ENCODE assay signal across 18 cellular contexts in the genomic region with DNA sequence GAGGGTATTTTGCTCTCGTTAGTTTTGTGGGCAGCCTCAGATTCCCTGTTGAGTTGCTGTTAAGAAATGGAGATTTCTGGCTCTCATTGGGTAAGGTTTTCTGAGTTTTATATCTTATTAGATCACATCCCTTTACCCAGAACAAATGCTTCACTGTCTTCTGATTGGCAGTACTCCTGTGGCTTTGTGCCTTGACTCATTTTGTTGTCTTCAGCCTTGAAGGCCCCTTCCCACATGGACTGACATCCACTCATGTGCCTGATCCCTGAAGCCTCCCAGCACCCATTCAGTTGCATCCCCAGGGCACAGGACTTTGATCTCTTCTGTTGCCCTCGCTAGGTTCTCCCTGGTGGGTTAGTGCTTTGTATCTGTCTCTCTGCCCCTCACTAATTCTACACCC. TPM values are rescaled to one million over a fixed set of nuclear protein-coding genes. Genes with fewer than 3 reads are reported as not detected.
DNase-seq lines count a peak whose midpoint lies in the region; ATAC-seq and TF ChIP-seq lines count a peak whose summit lies in the region.
"Had no signal": no experiment of that assay in that cellular context is flagged by ENCODE, and none has a peak within 500 bp of the region (broad histone marks: within the 10 kb centered on the region; RNA-seq: fewer than 3 reads in every experiment).

No MANE protein-coding gene starts in this region.

- POLR2A ChIA-PET in Caco-2 (lab: Charles Lee) = no interaction called here

- H3K27ac Mint-ChIP-seq in HFFc6 (peak overlapping the region; percentile 52; the same call in 1 of the 2 replicates), T-helper 17 cell (peak overlapping the region; percentile 53), Caco-2 (ENCODE audit: unreplicated experiment) (no peak overlapping the region)

- H3K27me3 Mint-ChIP-seq in HFFc6 (ENCODE audit: insufficient read depth) (no peaks in the 10 kb centered on the region; the same call in 1 of the 2 replicates), T-helper 17 cell (no peaks in the 10 kb centered on the region), Caco-2 (ENCODE audit: insufficient read depth, unreplicated experiment) (no peaks in the 10 kb centered on the region)

- H3K27ac ChIP-seq in layer of hippocampus (ENCODE audit: low read depth, low read length) (peak overlapping the region; percentile 12), skeletal muscle tissue (ENCODE audit: low read depth, low read length) (peak overlapping the region; percentile 3)

- H3K9me3 Mint-ChIP-seq in HFFc6 (no peaks in the 10 kb centered on the region), Caco-2 (ENCODE audit: unreplicated experiment) (no peaks in the 10 kb centered on the region)
- H3K9me3 Mint-ChIP-seq: CD14-positive monocyte had no signal

- CTCF ChIA-PET in Caco-2 (lab: Charles Lee) = no interaction called here

- H3K36me3 ChIP-seq in skeletal muscle tissue (ENCODE audit: control insufficient read depth in 3 of 3, insufficient read depth in 3 of 3, low read length in 3 of 3) = peaks cover 66 to 85% (median 71%) of the 10 kb centered on the region in 3 donors
- peaks cover 3% of the 10 kb centered on the region; the same call in 1 of the 2 replicates for H3K36me3 ChIP-seq in Caco-2 (ENCODE audit: control insufficient read depth, insufficient read depth, low read length)

- BruUV-seq in Caco-2 (replicated peaks; lab: Mats Ljungman, UMichigan) = no TSS peak

- H3K4me3 Mint-ChIP-seq in HFFc6 (no peak overlapping the region), T-helper 17 cell (no peak overlapping the region), Caco-2 (ENCODE audit: unreplicated experiment) (no peak overlapping the region)
- H3K4me3 Mint-ChIP-seq: CD14-positive monocyte had no signal

- no peaks in the 10 kb centered on the region for H3K27me3 ChIP-seq in layer of hippocampus (ENCODE audit: control insufficient read depth, insufficient read depth, low read length)
- no peaks in the 10 kb centered on the region for H3K27me3 ChIP-seq in skeletal muscle tissue (ENCODE audit: control insufficient read depth in 3 of 3, insufficient read depth in 3 of 3, low read length in 3 of 3)
- no peaks in the 10 kb centered on the region for H3K27me3 ChIP-seq in Caco-2 (replicated peaks; ENCODE audit: control insufficient read depth, insufficient read depth, low read length)

- intact Hi-C loops in Caco-2 (cut with micrococcal nuclease; ENCODE audit: unreplicated experiment) = no loop called here

- no peak overlapping the region for H3K9ac ChIP-seq in skeletal muscle tissue (ENCODE audit: low read depth in 1 of 3, low read length in 3 of 3)

- no peak for ATAC-seq in T-helper 17 cell
- no peak for ATAC-seq in HG02678 (IDR thresholded peaks at IDR 0.05; ENCODE audit: unreplicated experiment)
- ATAC-seq: PC-3 had no signal

- TF ChIP-seq CTCF in HFFc6 (IDR thresholded peaks at IDR 0.05) (no peak), Caco-2 (IDR thresholded peaks at IDR 0.05; ENCODE audit: insufficient read depth in 1 of 2, low read depth in 1 of 2, low read length in 1 of 2, severe bottlenecking in 1 of 2, unreplicated experiment in 1 of 2) (no peak)

- DNase-seq in HFFc6 (no peak), T-helper 17 cell (no peak), glomerular visceral epithelial cell (ENCODE audit: extremely low spot score) (no peak), Caco-2 (no peak)
- DNase-seq: ACHN, AML-193, COR-L47, DMS53, NCI-H1048, NCI-H1436 treated with DMSO at 0.1 percent for 48 hours, NCI-H2029 treated with DMSO at 0.1 percent for 48 hours, NCI-H2171 treated with DMSO at 0.1 percent for 48 hours, NCI-H82, PC-3 had no signal

- H3K36me3 Mint-ChIP-seq in HFFc6 (ENCODE audit: low read depth) = peaks cover 63% of the 10 kb centered on the region
- peaks cover 13% of the 10 kb centered on the region for H3K36me3 Mint-ChIP-seq in T-helper 17 cell (ENCODE audit: low read depth)
- H3K36me3 Mint-ChIP-seq in Caco-2 (ENCODE audit: insufficient read depth, unreplicated experiment) = peaks cover 96% of the 10 kb centered on the region

- H3K4me1 Mint-ChIP-seq in HFFc6 (ENCODE audit: low read depth) (peaks cover 29% of the 10 kb centered on the region), T-helper 17 cell (peaks cover 12% of the 10 kb centered on the region), Caco-2 (ENCODE audit: low read depth, unreplicated experiment) (no peaks in the 10 kb centered on the region)

- no peaks in the 10 kb centered on the region for H3K9me3 ChIP-seq in T-helper 17 cell (ENCODE audit: control insufficient read depth, low read length, poor library complexity, severe bottlenecking)
- no peaks in the 10 kb centered on the region for H3K9me3 ChIP-seq in skeletal muscle tissue (ENCODE audit: control insufficient read depth in 3 of 3, low read length in 3 of 3)
- no peaks in the 10 kb centered on the region for H3K9me3 ChIP-seq in Caco-2

- H3K4me1 ChIP-seq in skeletal muscle tissue (ENCODE audit: control insufficient read depth in 3 of 3, insufficient read depth in 3 of 3, low read length in 3 of 3) (peaks cover 22 to 48% (median 23%) of the 10 kb centered on the region in 3 donors), Caco-2 (no peaks in the 10 kb centered on the region)

- H3K4me3 ChIP-seq in skeletal muscle tissue (ENCODE audit: low read length in 3 of 3) (no peak overlapping the region), Caco-2 (ENCODE audit: low read depth, low read length) (no peak overlapping the region)

RNA-seq across cellular contexts. Expression of a gene that starts 10.4 kb away (rescaled TPM):
- total RNA-seq in HFFc6 (2021; fragmentation: NEBNext Ultra II Directional; extraction: Animal tissue kit (Norgen Biotek cat#: 25700)) = 10 to 100 TPM; 32.4 to 40.1 (median 36.4) TPM
- total RNA-seq in T-helper 17 cell (10 to 100 TPM; 40.8 to 55.5 TPM), skeletal muscle tissue (13.0 TPM), Caco-2 (2022) (60.5 and 68.0 TPM in 2 replicates)

RNA-seq across cellular contexts. Expression of a gene that starts 47.8 kb away (rescaled TPM):
- 10 to 100 TPM; 54.4 to 56.3 (median 55.7) TPM for total RNA-seq in HFFc6 (2021; fragmentation: NEBNext Ultra II Directional; extraction: Animal tissue kit (Norgen Biotek cat#: 25700))
- 10 to 100 TPM; 49.6 to 63.5 TPM for total RNA-seq in T-helper 17 cell
- total RNA-seq in skeletal muscle tissue = 76.7 TPM
- 62.7 and 65.4 TPM in 2 replicates for total RNA-seq in Caco-2 (2022)
